Comparison of ENCODE assay signal across 8 cellular contexts in genomic region chr1:87331319-87332269, GRCh38. TPM values are rescaled to one million over a fixed set of nuclear protein-coding genes. Genes with fewer than 3 reads are reported as not detected.
DNase-seq lines count a peak whose midpoint lies in the region; ATAC-seq, FAIRE-seq and TF ChIP-seq lines count a peak whose summit lies in the region.

No MANE protein-coding gene starts in this region.

- no peaks in the 10 kb centered on the region for H3K9me2 ChIP-seq in neural cell (ENCODE audit: insufficient read depth, low read length)

- TF ChIP-seq EP300 in neural cell (conservative IDR thresholded peaks at IDR 0.05; ENCODE audit: poor library complexity, severe bottlenecking), result no peak

- peaks cover 61% of the 10 kb centered on the region for H3K79me2 ChIP-seq in neural cell (replicated peaks; ENCODE audit: insufficient read depth, low read length)

- H2AFZ ChIP-seq in neural cell (ENCODE audit: low read depth, low read length), result no peak overlapping the region

- H3K36me3 ChIP-seq in neural cell (ENCODE audit: insufficient read depth, low read length), result peaks cover 7% of the 10 kb centered on the region
- no peaks in the 10 kb centered on the region for H3K36me3 ChIP-seq in thoracic aorta

- TF ChIP-seq CTCF in neural cell (IDR thresholded peaks at IDR 0.05; ENCODE audit: poor library complexity, severe bottlenecking) (peak; percentile 32), thoracic aorta (IDR thresholded peaks at IDR 0.05) (no peak)

- H4K20me1 ChIP-seq in neural cell (ENCODE audit: insufficient read depth), result no peaks in the 10 kb centered on the region

- DNase-seq in NCI-H2171 treated with DMSO at 0.1 percent for 48 hours (lab: John Stamatoyannopoulos, UW) (peak; percentile 37), NCI-H2171 (lab: John Stamatoyannopoulos, UW) (no peak), HK-2 (ENCODE audit: unreplicated experiment) (peak; percentile 67), RPMI7951 (ENCODE audit: low read depth) (peak; percentile 67), frontal cortex (ENCODE audit: low spot score in 2 of 2) (peak; percentile 66 to 71), thoracic aorta (ENCODE audit: low spot score) (peak; percentile 39)
- DNase-seq in activated gamma-delta T cell treated with anti-CD3 and anti-CD28 coated beads, Interleukin-2, amount 50 U/mL, for 16 hours (ENCODE audit: low read depth), result peak; percentile 43

- H3K4me1 ChIP-seq in thoracic aorta (ENCODE audit: control insufficient read depth in 1 of 2, low read depth in 2 of 2), result peaks cover 25 to 49% of the 10 kb centered on the region in 2 donors

- H3K4me3 ChIP-seq in neural cell (ENCODE audit: low read length) (peak overlapping the region; percentile 78), thoracic aorta (peak overlapping the region; percentile 97)

- H3K27me3 ChIP-seq in neural cell (ENCODE audit: insufficient read depth, low read depth, low read length) (peaks cover 14% of the 10 kb centered on the region), thoracic aorta (replicated peaks; ENCODE audit: insufficient read depth) (no peaks in the 10 kb centered on the region)

- no peak for TF ChIP-seq RAD21 in neural cell (conservative IDR thresholded peaks at IDR 0.05)

- ATAC-seq in thoracic aorta (ENCODE audit: insufficient number of reproducible peaks, low FRiP score, low read depth), result no peak

- FAIRE-seq in frontal cortex (lab: Jason Lieb, UNC), result no peak

- peaks cover 6% of the 10 kb centered on the region for H3F3A ChIP-seq in neural cell (ENCODE audit: insufficient read depth, low read length, poor library complexity, severe bottlenecking)

- H3K9ac ChIP-seq in neural cell (ENCODE audit: low read length), result peak overlapping the region; percentile 87

- H3K9me3 ChIP-seq in neural cell (ENCODE audit: low read length) (no peaks in the 10 kb centered on the region), thoracic aorta (no peaks in the 10 kb centered on the region)

- H3K27ac ChIP-seq in neural cell (ENCODE audit: low read length) (peak overlapping the region; percentile 42), thoracic aorta (peak overlapping the region; percentile 86 to 99)

- H3K4me2 ChIP-seq in neural cell (ENCODE audit: low read length), result peak overlapping the region; percentile 86

TF ChIP-seq in neural cell, 6 proteins besides CTCF, POLR2A, EP300 and RAD21:
- no peak for TF ChIP-seq POLR2AphosphoS5 (IDR thresholded peaks at IDR 0.05)
- TF ChIP-seq SMC3 (conservative IDR thresholded peaks at IDR 0.05; ENCODE audit: poor library complexity), result peak; percentile 29

RNA-seq across cellular contexts. Expression of gene LMO4, which starts 2.9 kb away (rescaled TPM):
- 86.1 and 92.4 TPM in 2 replicates for total RNA-seq in RPMI7951 (2014; rRNA removed; shearing (Covaris generic))
- total RNA-seq in frontal cortex (797 TPM), thoracic aorta (10 to 100 TPM; 31.5 to 46.6 TPM)
- 147 and 153 TPM in 2 replicates for polyA plus RNA-seq in neural cell
- 79.6 and 92.8 TPM in 2 replicates for polyA minus RNA-seq in neural cell
